ENCODE assay signal across 8 cellular contexts in the genomic region with DNA sequence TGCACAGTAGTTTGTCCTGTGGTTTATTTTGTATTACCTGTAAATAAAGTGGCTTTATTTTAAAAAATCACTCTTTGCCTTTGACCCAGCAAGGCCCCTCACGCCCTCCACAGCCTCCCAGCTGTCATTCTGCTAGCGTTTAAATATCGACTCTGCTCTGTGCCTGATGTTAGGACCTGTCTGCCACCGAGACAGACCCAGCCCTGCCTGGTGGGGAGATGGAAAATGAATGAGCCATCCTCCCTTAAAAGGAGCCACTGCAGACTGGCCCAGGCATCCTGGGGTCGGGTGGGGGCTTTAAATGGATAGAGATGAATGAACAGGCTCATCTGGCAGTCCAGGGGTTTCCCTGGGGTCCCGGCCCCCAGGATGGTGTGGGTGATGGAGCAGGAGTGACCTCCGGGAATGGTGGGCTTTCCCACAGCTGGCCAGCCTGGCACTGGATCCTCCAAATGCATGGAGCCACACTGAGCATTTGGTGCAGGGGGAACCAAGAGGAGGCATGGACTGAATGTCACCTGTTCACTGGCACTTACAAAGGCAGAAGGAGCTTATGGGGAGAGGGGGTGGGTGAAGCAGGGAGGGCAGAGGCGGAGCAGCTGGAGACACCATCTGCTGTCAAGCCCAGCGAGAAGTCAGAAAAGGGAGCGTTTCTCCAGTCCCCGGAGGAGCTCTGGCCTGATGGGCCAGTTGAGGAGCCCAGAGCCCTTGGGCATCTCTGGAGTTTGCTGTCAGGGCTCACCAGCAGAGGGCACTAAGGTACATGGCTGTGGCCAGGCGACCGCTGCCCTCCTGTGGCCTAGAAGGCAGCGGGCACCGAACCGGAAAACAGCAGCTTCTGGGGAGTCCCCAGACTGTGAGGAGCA. TPM values are rescaled to one million over a fixed set of nuclear protein-coding genes. Genes with fewer than 3 reads are reported as not detected.
A peak's percentile ranks its signal among the peaks of the same experiment; 100 is the strongest.
DNase-seq lines count a peak whose midpoint lies in the region; ATAC-seq, FAIRE-seq and TF ChIP-seq lines count a peak whose summit lies in the region.

No MANE protein-coding gene starts in this region.

- H3K36me3 ChIP-seq in transverse colon: no peaks in the 10 kb centered on the region

- no peak overlapping the region for H3K4me3 Mint-ChIP-seq in endothelial cell (ENCODE audit: unreplicated experiment)

- intact Hi-C loops in transverse colon (cut with DNase I; ENCODE audit: low total_unique reads): no loop called here

- H3K27ac ChIP-seq in transverse colon: no peak overlapping the region

- H3K27ac Mint-ChIP-seq in endothelial cell (ENCODE audit: unreplicated experiment): peak overlapping the region; percentile 72

- no peak for TF ChIP-seq EP300 in transverse colon (IDR thresholded peaks at IDR 0.05; ENCODE audit: low read depth)

- no peak for ATAC-seq in HG02763 (IDR thresholded peaks at IDR 0.05; ENCODE audit: unreplicated experiment)

- H3K4me3 ChIP-seq in WI38 (ENCODE audit: low read depth, low read length): no peak overlapping the region
- H3K4me3 ChIP-seq in transverse colon: no peak overlapping the region

- H3K4me1 Mint-ChIP-seq in endothelial cell (ENCODE audit: unreplicated experiment): peaks cover 17% of the 10 kb centered on the region

- FAIRE-seq in H54 (lab: Jason Lieb, UNC): no peak

- TF ChIP-seq CTCF in WI38 (IDR thresholded peaks at IDR 0.05; ENCODE audit: low read depth, low read length) (peak; percentile 56), endothelial cell (IDR thresholded peaks at IDR 0.05; ENCODE audit: unreplicated experiment) (peak; percentile 55), transverse colon (IDR thresholded peaks at IDR 0.05) (peak; percentile 29 to 67 (median 57))

- peaks cover 4% of the 10 kb centered on the region for H3K27me3 Mint-ChIP-seq in endothelial cell (ENCODE audit: unreplicated experiment)

- H3K9me3 ChIP-seq in transverse colon: no peaks in the 10 kb centered on the region

- 40% methylated on average over 16 of the region's 16 CpGs; no CpG with 5 or more reads in 1 of the 2 donors for WGBS in transverse colon (ENCODE audit: low coverage in 1 of 2), 2 donors

- in situ Hi-C loops in transverse colon (cut with MboI; ENCODE audit: low pct_ligation_motif_present in 1 of 4, low pct_unique_long_range_greater_than_20kb in 1 of 4, low sequenced_read_pairs in 3 of 4): no loop called here

- no peaks in the 10 kb centered on the region for H3K9me3 Mint-ChIP-seq in endothelial cell (ENCODE audit: unreplicated experiment)

- no peak for TF ChIP-seq POLR2A in H54 (IDR thresholded peaks at IDR 0.05; ENCODE audit: low read depth, low read length)
- no peak for TF ChIP-seq POLR2A in transverse colon (IDR thresholded peaks at IDR 0.05)

- H3K4me1 ChIP-seq in transverse colon: no peaks in the 10 kb centered on the region

- H3K27me3 ChIP-seq in transverse colon: no peaks in the 10 kb centered on the region

- H3K36me3 Mint-ChIP-seq in endothelial cell (ENCODE audit: low read depth, unreplicated experiment): peaks cover 8% of the 10 kb centered on the region

- DNase-seq in D341Med (ENCODE audit: low spot score) (peak; percentile 89), H54 (ENCODE audit: insufficient read length, low spot score) (peak; percentile 90), NCI-H2029 treated with DMSO at 0.1 percent for 48 hours (lab: John Stamatoyannopoulos, UW) (peak; percentile 10), endothelial cell (ENCODE audit: low spot score) (peak; percentile 84), mesenteric fat pad (ENCODE audit: low spot score) (peak; percentile 87), transverse colon (peak; percentile 73)

RNA-seq across cellular contexts. Expression of a gene that starts 11.9 kb away (rescaled TPM):
- total RNA-seq in endothelial cell (ENCODE audit: unreplicated experiment) (0.97 TPM), mesenteric fat pad (0.22 TPM), transverse colon (under 1 TPM in 2 of 4 donors, not detected in 2; 0.16 to 0.27 TPM)

RNA-seq across cellular contexts. Expression of a gene that starts 47.7 kb away (rescaled TPM):
- total RNA-seq in endothelial cell (ENCODE audit: unreplicated experiment): 23.8 TPM
- total RNA-seq in mesenteric fat pad: 35.4 TPM
- 100 to 1,000 TPM in 1 of 4 donors, 10 to 100 TPM in 3; 60.9 to 116 (median 88.2) TPM for total RNA-seq in transverse colon

Comparison
In these comparisons a context has a peak if more than half of its experiments do, and no peak if none do; other contexts are left out.
1. DNase-seq: peak in every context shown above with its lines; median percentile 90 in H54; 89 in D341Med; 87 in mesenteric fat pad; 84 in endothelial cell; 73 in transverse colon; 10 in NCI-H2029 treated with DMSO at 0.1 percent for 48 hours.